In the genomic region with DNA sequence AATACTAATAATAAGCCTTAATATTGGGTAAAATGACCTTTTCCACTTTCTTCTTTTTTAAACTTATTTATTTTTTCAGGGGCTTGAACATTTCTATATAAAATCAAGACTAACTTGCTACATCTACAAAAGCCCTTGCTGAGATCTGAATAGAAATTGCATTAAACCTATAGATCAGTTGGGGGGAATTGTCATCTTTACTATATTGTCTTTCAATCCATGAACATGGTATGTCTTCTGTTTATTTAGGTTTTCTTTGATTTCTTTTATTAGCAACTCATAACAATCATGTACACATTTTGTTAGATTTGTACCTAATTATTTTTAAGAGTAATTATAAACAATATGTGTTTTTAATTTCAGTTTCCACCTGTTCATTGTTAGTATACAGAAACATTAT, we compare ENCODE assay signal across 13 cellular contexts.
"Had no signal": no experiment of that assay in that cellular context is flagged by ENCODE, and none has a peak within 500 bp of the region (broad histone marks: within the 10 kb centered on the region; RNA-seq: fewer than 3 reads in every experiment).

No MANE protein-coding gene starts in this region.

- H3K4me1 ChIP-seq: esophagus muscularis mucosa, foreskin keratinocyte, gastrocnemius medialis, gastroesophageal sphincter, heart left ventricle, heart right ventricle had no signal

- H3K9me3 ChIP-seq: colonic mucosa had no signal

- H3K4me3 ChIP-seq: colonic mucosa, coronary artery, dorsolateral prefrontal cortex, esophagus muscularis mucosa, esophagus squamous epithelium, gastrocnemius medialis, gastroesophageal sphincter, heart left ventricle, heart right ventricle had no signal

- H3K27ac ChIP-seq: colonic mucosa, coronary artery, dorsolateral prefrontal cortex, epithelial cell of prostate, esophagus muscularis mucosa, esophagus squamous epithelium, foreskin keratinocyte, gastrocnemius medialis, gastroesophageal sphincter, heart left ventricle, heart right ventricle had no signal

- H3K36me3 ChIP-seq: colonic mucosa, esophagus muscularis mucosa, esophagus squamous epithelium, gastrocnemius medialis, gastroesophageal sphincter, heart left ventricle, heart right ventricle had no signal

- ATAC-seq: effector memory CD8-positive, alpha-beta T cell; esophagus mucosa; foreskin keratinocyte; gastrocnemius medialis; gastroesophageal sphincter; heart left ventricle; heart right ventricle had no signal
